11 cellular contexts compared by ENCODE assay signal in the genomic region with DNA sequence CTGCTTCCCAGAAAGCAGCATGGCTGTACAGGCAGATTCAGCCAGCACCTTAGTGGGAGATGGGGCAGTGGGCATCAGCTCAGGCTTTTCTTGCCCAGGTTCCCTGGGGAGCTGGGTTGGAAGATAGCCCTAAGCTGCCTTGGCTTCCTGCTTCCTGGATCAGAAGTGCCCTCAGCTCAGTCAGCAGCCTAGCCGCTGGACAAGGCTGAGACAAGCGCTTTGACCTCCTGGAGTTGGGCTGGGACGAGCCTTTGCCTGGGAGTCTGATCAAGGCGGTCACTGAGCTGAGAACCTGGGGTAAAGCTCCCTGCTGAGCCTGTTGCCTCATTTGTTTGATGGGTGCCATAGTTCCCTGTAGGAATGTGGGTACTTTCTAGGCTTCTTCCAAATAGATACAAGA.
DNase-seq lines count a peak whose midpoint lies in the region; ATAC-seq and TF ChIP-seq lines count a peak whose summit lies in the region.
"Had no signal": no experiment of that assay in that cellular context is flagged by ENCODE, and none has a peak within 500 bp of the region (broad histone marks: within the 10 kb centered on the region; RNA-seq: fewer than 3 reads in every experiment).

No MANE protein-coding gene starts in this region.

- TF ChIP-seq CTCF in hepatocyte (IDR thresholded peaks at IDR 0.05; ENCODE audit: poor library complexity) = no peak

- H3K79me2 ChIP-seq in GM23248 (ENCODE audit: insufficient read depth) = peaks cover 87% of the 10 kb centered on the region
- H3K79me2 ChIP-seq in hepatocyte = peaks cover 4% of the 10 kb centered on the region

- in situ Hi-C loops in GM23248 (cut with MboI) = no loop called here

- WGBS in GM23248 (ENCODE audit: low coverage in 1 of 2, low lambda C conversion rate in 2 of 2, missing lambda C conversion rate in 2 of 2), 2 experiments = 84 to 88% methylated on average over 4 of the region's 4 CpGs
- 90% methylated on average over 4 of the region's 4 CpGs for WGBS in hepatocyte (ENCODE audit: low lambda C conversion rate, missing lambda C conversion rate)

- DNase-seq in GM23248 (peak; percentile 69), hepatocyte (ENCODE audit: low spot score) (no peak), NCI-H1417 treated with DMSO at 0.1 percent for 48 hours (lab: John Stamatoyannopoulos, UW) (no peak)
- no peak for DNase-seq in activated T-cell treated with anti-CD3 and anti-CD28 coated beads, Interleukin-2, amount 50 U/mL, for 48 hours
- DNase-seq: activated CD4-positive, alpha-beta T cell treated with anti-CD3 and anti-CD28 coated beads, Interleukin-2, amount 50 U/mL, for 48 hours; effector CD8-positive, alpha-beta T cell; NCI-H526 had no signal

- H3K4me3 ChIP-seq in GM23248 (no peak overlapping the region), hepatocyte (no peak overlapping the region), skeletal muscle satellite cell (ENCODE audit: low read length) (peak overlapping the region; percentile 33)

- H2AFZ ChIP-seq in GM23248 (no peak overlapping the region), hepatocyte (no peak overlapping the region)

- H3K36me3 ChIP-seq in GM23248 (ENCODE audit: low read depth) = peaks cover 44% of the 10 kb centered on the region; the same call in 1 of the 2 replicates
- H3K36me3 ChIP-seq in hepatocyte (replicated peaks; ENCODE audit: insufficient read depth, low read depth) = no peaks in the 10 kb centered on the region
- peaks cover 16% of the 10 kb centered on the region for H3K36me3 ChIP-seq in skeletal muscle satellite cell (ENCODE audit: insufficient read depth, low read length)

- H3K9me2 ChIP-seq in GM23248 (ENCODE audit: insufficient read depth) (no peaks in the 10 kb centered on the region), hepatocyte (replicated peaks; ENCODE audit: insufficient read depth) (no peaks in the 10 kb centered on the region)

- H3K27me3 ChIP-seq in GM23248 (replicated peaks; ENCODE audit: insufficient read depth) = no peaks in the 10 kb centered on the region
- H3K27me3 ChIP-seq in hepatocyte = no peaks in the 10 kb centered on the region
- no peaks in the 10 kb centered on the region for H3K27me3 ChIP-seq in skeletal muscle satellite cell (ENCODE audit: control insufficient read depth, insufficient read depth, low read length)

- peaks cover 86% of the 10 kb centered on the region for H3F3A ChIP-seq in GM23248 (ENCODE audit: insufficient read depth)

- H3K27ac ChIP-seq in GM23248 = peak overlapping the region; percentile 90
- peak overlapping the region; percentile 34 for H3K27ac ChIP-seq in angular gyrus (ENCODE audit: low read depth, low read length)
- peak overlapping the region; percentile 20 for H3K27ac ChIP-seq in hepatocyte

- no peaks in the 10 kb centered on the region for H4K20me1 ChIP-seq in GM23248 (ENCODE audit: insufficient read depth)
- no peaks in the 10 kb centered on the region for H4K20me1 ChIP-seq in hepatocyte (ENCODE audit: insufficient read depth, poor library complexity, severe bottlenecking)

- no peak for ATAC-seq in HG03457 (IDR thresholded peaks at IDR 0.05; ENCODE audit: unreplicated experiment)
- no peak for ATAC-seq in HG03432 (IDR thresholded peaks at IDR 0.05; ENCODE audit: unreplicated experiment)

- H3K9ac ChIP-seq in GM23248 (peak overlapping the region; percentile 65), skeletal muscle satellite cell (ENCODE audit: low read depth, low read length) (peak overlapping the region; percentile 75)

- peaks cover 57% of the 10 kb centered on the region for H3K4me1 ChIP-seq in GM23248 (ENCODE audit: insufficient read depth)
- H3K4me1 ChIP-seq in hepatocyte (ENCODE audit: insufficient read depth) = peaks cover 3% of the 10 kb centered on the region
- peaks cover 57% of the 10 kb centered on the region for H3K4me1 ChIP-seq in skeletal muscle satellite cell (ENCODE audit: control insufficient read depth, insufficient read depth, low read length)

- H3K9me3 ChIP-seq in GM23248 (ENCODE audit: low read depth) = no peaks in the 10 kb centered on the region
- no peaks in the 10 kb centered on the region for H3K9me3 ChIP-seq in hepatocyte (ENCODE audit: low read depth)
- no peaks in the 10 kb centered on the region for H3K9me3 ChIP-seq in skeletal muscle satellite cell (replicated peaks; ENCODE audit: low read length)

- peak overlapping the region; percentile 38 for H3K4me2 ChIP-seq in GM23248 (ENCODE audit: unreplicated experiment)
- no peak overlapping the region for H3K4me2 ChIP-seq in hepatocyte
- H3K4me2 ChIP-seq in skeletal muscle satellite cell (ENCODE audit: low read length) = peak overlapping the region; percentile 57

Comparison
In these comparisons a context has a peak if more than half of its experiments do, and no peak if none do; other contexts are left out.
1. H3K27ac ChIP-seq: peak in every context shown above with its lines; median percentile 90 in GM23248; 34 in angular gyrus; 20 in hepatocyte.